In genomic region chr17:34254146-34254545, GRCh38 we compare ENCODE assay signal across 13 cellular contexts. TPM values are rescaled to one million over a fixed set of nuclear protein-coding genes. Genes with fewer than 3 reads are reported as not detected.
DNase-seq lines count a peak whose midpoint lies in the region; ATAC-seq and TF ChIP-seq lines count a peak whose summit lies in the region.
"Had no signal": no experiment of that assay in that cellular context is flagged by ENCODE, and none has a peak within 500 bp of the region (broad histone marks: within the 10 kb centered on the region; RNA-seq: fewer than 3 reads in every experiment).

No MANE protein-coding gene starts in this region.

- H3K4me1 ChIP-seq in heart right ventricle (peaks cover 21 to 91% (median 73%) of the 10 kb centered on the region in 9 donors), psoas muscle (peaks cover 37% of the 10 kb centered on the region)

- no peaks in the 10 kb centered on the region for H3K9me3 ChIP-seq in heart right ventricle
- no peaks in the 10 kb centered on the region for H3K9me3 ChIP-seq in psoas muscle

- WGBS in heart right ventricle, 2 donors = 31 to 61% methylated on average over 3 of the region's 3 CpGs
- 23 to 37% (median 25%) methylated on average over 3 of the region's 3 CpGs for WGBS in psoas muscle, 3 donors

- in situ Hi-C loops in GM13976 (cut with MboI; ENCODE audit: low sequenced_read_pairs, unreplicated experiment) = no loop called here

- H3K4me3 ChIP-seq in heart right ventricle (peak overlapping the region in 6 of 10 donors; percentile 46 to 67 (median 58)), psoas muscle (no peak overlapping the region)

- H3K36me3 ChIP-seq in heart right ventricle = peaks cover 0 to 10% (median 0%) of the 10 kb centered on the region in 9 donors
- H3K36me3 ChIP-seq in psoas muscle (ENCODE audit: insufficient read depth in 1 of 2, low read depth in 1 of 2) = no peaks in the 10 kb centered on the region

- H3K27me3 ChIP-seq in heart right ventricle (no peaks in the 10 kb centered on the region), psoas muscle (ENCODE audit: insufficient read depth in 3 of 3, low read length in 2 of 3) (peaks cover 0 to 6% (median 0%) of the 10 kb centered on the region in 3 donors)

- TF ChIP-seq CTCF in VCaP (conservative IDR thresholded peaks at IDR 0.05) (no peak), heart right ventricle (IDR thresholded peaks at IDR 0.05) (no peak), psoas muscle (IDR thresholded peaks at IDR 0.05) (no peak), GM13976 (IDR thresholded peaks at IDR 0.05; ENCODE audit: borderline replicate concordance, control extremely low read depth, extremely low read depth, insufficient read depth, missing control alignments) (no peak)

- H3K27ac ChIP-seq in VCaP = peak overlapping the region; percentile 69
- H3K27ac ChIP-seq in heart right ventricle = peak overlapping the region in 9 of 10 donors; percentile 58 to 93 (median 82)
- H3K27ac ChIP-seq in psoas muscle = peak overlapping the region; percentile 58

- intact Hi-C loops in heart right ventricle (cut with DNase I) (loop anchor here in 6 of 10 donors (2.0 to 10.0 kb wide), 7 partner anchors 13 to 58 kb away; no protein-coding TSS in a partner anchor), psoas muscle (cut with DNase I) (loop anchor here (5.0 kb wide), 2 partner anchors 37 to 58 kb away; no protein-coding TSS in a partner anchor)

- ATAC-seq in heart right ventricle (peak; percentile 19 to 50 (median 41)), psoas muscle (peak; percentile 23 to 62 (median 43)), HG03520 (IDR thresholded peaks at IDR 0.05; ENCODE audit: unreplicated experiment) (no peak)

- DNase-seq in AG20443 (ENCODE audit: low spot score) (peak; percentile 83), heart right ventricle (no peak), psoas muscle (no peak), iPS-NIHi7 (ENCODE audit: extremely low spot score) (no peak), NCI-H526 treated with DMSO at 0.1 percent for 48 hours (lab: John Stamatoyannopoulos, UW) (no peak), GM13976 (ENCODE audit: low spot score) (no peak)
- DNase-seq: activated CD4-positive, alpha-beta memory T cell treated with anti-CD3 and anti-CD28 coated beads for 36 hours; COR-L47; NCI-H774; stimulated activated CD4-positive, alpha-beta T cell treated with anti-CD3 and anti-CD28 coated beads, Interleukin-15, amount 100 ng/mL, for 24 hours had no signal

RNA-seq across cellular contexts. Expression of gene CCL2, which starts 0.9 kb away (rescaled TPM):
- total RNA-seq in heart right ventricle (100 to 1,000 TPM in 3 of 10 donors, 10 to 100 TPM in 6, 1 to 10 TPM in 1; 2.9 to 264 (median 38.5) TPM), psoas muscle (10 to 100 TPM in 2 of 4 donors, 1 to 10 TPM in 2; 5.0 to 28.3 (median 17.2) TPM)
- polyA plus RNA-seq in heart right ventricle (10 to 100 TPM; 51.3 to 80.3 TPM), psoas muscle (10 to 100 TPM in 1 of 3 donors, 1 to 10 TPM in 2; 7.2 to 12.8 (median 8.0) TPM)
- total RNA-seq: activated CD4-positive, alpha-beta memory T cell treated with anti-CD3 and anti-CD28 coated beads for 36 hours had no signal

RNA-seq across cellular contexts. Expression of gene CCL7, which starts 15.9 kb away (rescaled TPM):
- total RNA-seq in heart right ventricle (under 1 TPM in 1 of 10 donors, not detected in 9; 0.65 TPM), psoas muscle (under 1 TPM in 2 of 4 donors, not detected in 2; 0.28 to 0.66 TPM)
- polyA plus RNA-seq in heart right ventricle (under 1 TPM in 1 of 2 donors, not detected in 1; 0.29 TPM), psoas muscle (1 to 10 TPM in 1 of 3 donors, under 1 TPM in 1, not detected in 1; 0.05 to 2.7 TPM)
- total RNA-seq: activated CD4-positive, alpha-beta memory T cell treated with anti-CD3 and anti-CD28 coated beads for 36 hours; urinary bladder had no signal

RNA-seq across cellular contexts. Expression of gene CCL11, which starts 31.4 kb away (rescaled TPM):
- total RNA-seq in heart right ventricle (10 to 100 TPM in 2 of 10 donors, 1 to 10 TPM in 6, under 1 TPM in 2; 0.46 to 31.2 (median 1.3) TPM), psoas muscle (1 to 10 TPM in 1 of 4 donors, under 1 TPM in 1, not detected in 2; 0.42 to 1.6 TPM)
- polyA plus RNA-seq in heart right ventricle (1 to 10 TPM; 1.5 to 6.2 TPM), psoas muscle (not detected)
- total RNA-seq: activated CD4-positive, alpha-beta memory T cell treated with anti-CD3 and anti-CD28 coated beads for 36 hours had no signal
